In genomic region chr1:62269439-62269838, GRCh38 we compare ENCODE assay signal across 1 cellular context.
TF ChIP-seq lines count a peak whose summit lies in the region.

No MANE protein-coding gene starts in this region.

TF ChIP-seq in HepG2, 621 proteins besides CTCF, POLR2A, EP300 and RAD21:
- TF ChIP-seq ZFP36L1 (CRISPR knock-in tag; IDR thresholded peaks at IDR 0.05) (no peak), ZNF3 (CRISPR knock-in tag; IDR thresholded peaks at IDR 0.05) (peak; percentile 88)
TF ChIP-seq in HepG2: peak in this region for 1.
